In the genomic region with DNA sequence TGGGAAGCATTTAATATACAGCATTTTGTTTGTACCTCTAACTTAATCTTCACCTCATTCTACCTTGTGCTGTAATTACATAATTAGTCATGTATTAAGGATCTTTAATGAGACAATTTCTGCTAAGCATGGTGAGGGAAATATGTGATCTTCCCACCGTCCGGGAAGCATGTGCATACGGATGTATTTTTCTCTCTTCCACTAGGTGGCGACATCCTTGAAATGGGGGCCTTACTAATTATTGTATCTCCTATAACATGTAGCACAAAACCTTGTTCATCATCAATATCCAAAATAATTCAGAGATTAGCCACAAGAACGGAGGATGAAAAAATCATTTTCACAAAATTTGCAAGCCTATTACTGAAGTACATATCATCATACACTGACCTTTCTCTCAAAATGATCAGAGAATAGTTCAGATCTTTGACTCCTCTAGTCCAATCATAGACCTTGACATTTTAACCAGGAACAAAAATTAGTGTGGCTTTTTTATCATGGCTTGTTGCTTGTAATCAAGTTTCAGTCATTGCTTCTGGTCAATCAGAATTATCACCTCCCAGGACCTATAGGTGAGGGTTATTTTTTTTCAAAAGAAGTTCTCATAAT, we compare ENCODE assay signal across 8 cellular contexts.
A peak's percentile ranks its signal among the peaks of the same experiment; 100 is the strongest.
DNase-seq lines count a peak whose midpoint lies in the region; ATAC-seq, FAIRE-seq and TF ChIP-seq lines count a peak whose summit lies in the region.

No MANE protein-coding gene starts in this region.

- H3K27ac Mint-ChIP-seq in naive B cell: no peak overlapping the region

- H3K27me3 ChIP-seq in BE2C: no peaks in the 10 kb centered on the region
- no peaks in the 10 kb centered on the region for H3K27me3 ChIP-seq in OCI-LY1 (ENCODE audit: insufficient read depth, low read length)
- no peaks in the 10 kb centered on the region for H3K27me3 ChIP-seq in MG63

- no peak overlapping the region for H3K9ac ChIP-seq in OCI-LY1 (ENCODE audit: low read length)

- H3K4me3 ChIP-seq in BE2C (ENCODE audit: low read depth, low read length) (no peak overlapping the region), OCI-LY1 (ENCODE audit: low read depth, low read length, poor library complexity, severe bottlenecking) (no peak overlapping the region), MG63 (no peak overlapping the region)

- no peaks in the 10 kb centered on the region for H3K9me2 ChIP-seq in OCI-LY1 (ENCODE audit: low read depth, low read length)

- TF ChIP-seq POLR2A in GM12892 (IDR thresholded peaks at IDR 0.05; ENCODE audit: low read depth, low read length): no peak

- ATAC-seq in HG03060 (IDR thresholded peaks at IDR 0.05; ENCODE audit: low read depth, unreplicated experiment) (peak; percentile 57), naive B cell (ENCODE audit: low read depth in 2 of 2) (peak in 1 of 2 donors; percentile 57)

- peaks cover 0 to 5% (median 0%) of the 10 kb centered on the region in 7 donors for H3K9me3 Mint-ChIP-seq in naive B cell

- no peak overlapping the region for H2AFZ ChIP-seq in OCI-LY1 (ENCODE audit: low read length)

- no peak overlapping the region for H3K4me3 Mint-ChIP-seq in naive B cell

- H3K4me1 ChIP-seq in BE2C (peaks cover 5% of the 10 kb centered on the region; the same call in 1 of the 2 replicates), OCI-LY1 (ENCODE audit: insufficient read depth, low read length, severe bottlenecking) (no peaks in the 10 kb centered on the region)

- peak; percentile 57 for FAIRE-seq in GM12892 (lab: Jason Lieb, UNC)

- no peak overlapping the region for H3K4me2 ChIP-seq in OCI-LY1 (ENCODE audit: low read length)

- H4K20me1 ChIP-seq in OCI-LY1 (ENCODE audit: insufficient read depth, low read length): no peaks in the 10 kb centered on the region

- H3K36me3 Mint-ChIP-seq in naive B cell: no peaks in the 10 kb centered on the region

- no peaks in the 10 kb centered on the region for H3F3A ChIP-seq in OCI-LY1 (ENCODE audit: insufficient read depth, low read length)

- H3K9me3 ChIP-seq in BE2C (no peaks in the 10 kb centered on the region), OCI-LY1 (ENCODE audit: low read length) (no peaks in the 10 kb centered on the region), MG63 (no peaks in the 10 kb centered on the region)

- H3K27ac ChIP-seq in OCI-LY1 (ENCODE audit: low read depth, low read length, poor library complexity, severe bottlenecking): no peak overlapping the region

- peak; percentile 86 for TF ChIP-seq CTCF in BE2C (IDR thresholded peaks at IDR 0.05; ENCODE audit: low read depth, low read length)
- TF ChIP-seq CTCF in OCI-LY1 (IDR thresholded peaks at IDR 0.05; ENCODE audit: low read length): peak; percentile 82

- no peaks in the 10 kb centered on the region for H3K36me3 ChIP-seq in BE2C
- no peaks in the 10 kb centered on the region for H3K36me3 ChIP-seq in OCI-LY1 (ENCODE audit: insufficient read depth, low read length)
- no peaks in the 10 kb centered on the region for H3K36me3 ChIP-seq in MG63

- H3K27me3 Mint-ChIP-seq in naive B cell: no peaks in the 10 kb centered on the region

- peaks cover 0 to 2% (median 0%) of the 10 kb centered on the region in 3 donors for H3K4me1 Mint-ChIP-seq in naive B cell

- DNase-seq in BE2C (peak; percentile 28), GM12892 (ENCODE audit: insufficient read length) (no peak), dermis microvascular lymphatic vessel endothelial cell (ENCODE audit: low read depth in 2 of 2) (peak; percentile 20 to 43), naive B cell (peak; percentile 10), cortex of kidney (lab: John Stamatoyannopoulos, UW) (no peak), MG63 (no peak)

- no peaks in the 10 kb centered on the region for H3K79me2 ChIP-seq in OCI-LY1 (ENCODE audit: insufficient read depth, low read length)

Comparison
In these comparisons a context has a peak if more than half of its experiments do, and no peak if none do; other contexts are left out.
1. DNase-seq: peak in BE2C (single experiment), dermis microvascular lymphatic vessel endothelial cell (2 of 2) and naive B cell (single experiment); none in GM12892 (single experiment), cortex of kidney (single experiment) and MG63 (single experiment).